In the genomic region with DNA sequence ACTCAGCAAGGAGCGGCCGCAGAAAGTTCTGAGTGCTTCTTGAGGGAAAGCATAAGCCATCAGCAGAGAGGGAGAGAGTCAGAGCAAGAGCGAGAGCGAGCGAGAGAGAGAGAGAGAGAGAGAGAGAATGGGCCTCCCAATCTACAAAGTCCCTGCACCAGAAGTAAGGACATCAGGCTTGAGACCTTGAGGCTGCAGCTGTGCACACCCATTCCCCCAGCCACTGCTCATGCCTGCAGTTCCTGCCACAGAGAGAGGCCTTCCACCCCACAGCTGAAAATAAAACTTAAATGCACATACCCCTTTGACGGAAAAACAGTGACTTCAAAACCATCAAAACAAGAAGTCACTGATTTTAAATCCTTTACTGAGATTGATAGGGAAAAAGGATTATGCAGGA, we compare ENCODE assay signal across 11 cellular contexts.
DNase-seq lines count a peak whose midpoint lies in the region; ATAC-seq and TF ChIP-seq lines count a peak whose summit lies in the region.
"Had no signal": no experiment of that assay in that cellular context is flagged by ENCODE, and none has a peak within 500 bp of the region (broad histone marks: within the 10 kb centered on the region; RNA-seq: fewer than 3 reads in every experiment).

No MANE protein-coding gene starts in this region.

- no peak overlapping the region for H3K4me3 ChIP-seq in ACC112 (ENCODE audit: low read depth, low read length)
- H3K4me3 ChIP-seq in SJCRH30, result no peak overlapping the region
- H3K4me3 ChIP-seq in prostate gland, result no peak overlapping the region

- H3K27ac ChIP-seq in ACC112 (ENCODE audit: low read depth, low read length) (peak overlapping the region; percentile 91; the same call in 1 of the 2 replicates), SJCRH30 (peak overlapping the region; percentile 69; the same call in 1 of the 2 replicates), prostate gland (peak overlapping the region; percentile 36 to 41)

- H3K4me3 Mint-ChIP-seq in glutamatergic neuron (ENCODE audit: unreplicated experiment), result peak overlapping the region; percentile 34
- H3K4me3 Mint-ChIP-seq: activated CD4-positive, alpha-beta T cell treated with anti-CD3 and anti-CD28 coated beads for 36 hours had no signal

- H3K79me2 ChIP-seq in ACC112 (ENCODE audit: control insufficient read depth, insufficient read depth, low read length, unreplicated experiment), result no peaks in the 10 kb centered on the region

- H3K36me3 Mint-ChIP-seq in glutamatergic neuron (ENCODE audit: unreplicated experiment), result peaks cover 10% of the 10 kb centered on the region

- peak; percentile 25 to 48 for DNase-seq in SJCRH30
- peak; percentile 15 for DNase-seq in glutamatergic neuron
- DNase-seq in prostate gland (ENCODE audit: low spot score), result no peak
- no peak for DNase-seq in occipital lobe (lab: John Stamatoyannopoulos, UW)
- no peak for DNase-seq in midbrain (lab: John Stamatoyannopoulos, UW)
- DNase-seq: activated CD4-positive, alpha-beta T cell treated with anti-CD3 and anti-CD28 coated beads for 36 hours; stimulated activated CD4-positive, alpha-beta T cell treated with anti-CD3 and anti-CD28 coated beads, Interleukin-2, amount 100 ng/mL, for 48 hours had no signal

- H2AFZ ChIP-seq in ACC112 (ENCODE audit: low read length, unreplicated experiment), result no peak overlapping the region

- H3K36me3 ChIP-seq in ACC112 (ENCODE audit: insufficient read depth, low read length) (no peaks in the 10 kb centered on the region), SJCRH30 (no peaks in the 10 kb centered on the region), prostate gland (no peaks in the 10 kb centered on the region)

- TF ChIP-seq POLR2A in prostate gland (IDR thresholded peaks at IDR 0.05), result no peak

- H3K4me1 ChIP-seq in ACC112 (ENCODE audit: control insufficient read depth, insufficient read depth, low read length, unreplicated experiment), result peaks cover 51% of the 10 kb centered on the region
- peaks cover 62% of the 10 kb centered on the region for H3K4me1 ChIP-seq in SJCRH30
- H3K4me1 ChIP-seq in prostate gland (replicated peaks), result peaks cover 12% of the 10 kb centered on the region

- H3K27me3 ChIP-seq in ACC112 (ENCODE audit: insufficient read depth, low read length), result no peaks in the 10 kb centered on the region
- no peaks in the 10 kb centered on the region for H3K27me3 ChIP-seq in SJCRH30
- no peaks in the 10 kb centered on the region for H3K27me3 ChIP-seq in prostate gland (replicated peaks; ENCODE audit: insufficient read depth)

- ATAC-seq in GM18511 (IDR thresholded peaks at IDR 0.05; ENCODE audit: unreplicated experiment) (no peak), HG03354 (IDR thresholded peaks at IDR 0.05; ENCODE audit: poor library complexity, severe bottlenecking, unreplicated experiment) (no peak)

- 91% methylated on average over 6 of the region's 6 CpGs for WGBS in prostate gland

- H3K9me3 Mint-ChIP-seq in glutamatergic neuron (ENCODE audit: unreplicated experiment), result peaks cover 11% of the 10 kb centered on the region
- H3K9me3 Mint-ChIP-seq: neural crest cell had no signal

- TF ChIP-seq CTCF in glutamatergic neuron (IDR thresholded peaks at IDR 0.05; ENCODE audit: partially characterized antibody, unreplicated experiment) (no peak), prostate gland (IDR thresholded peaks at IDR 0.05) (no peak)

- intact Hi-C loops in prostate gland (cut with DNase I), result loop anchor here (5.0 to 10.0 kb wide), 2 partner anchors 73 to 190 kb away; partner anchors contain the start of gene UBL3

- H3K4me1 Mint-ChIP-seq in glutamatergic neuron (ENCODE audit: low read depth, unreplicated experiment), result peaks cover 6% of the 10 kb centered on the region

- peak overlapping the region; percentile 39 for H3K27ac Mint-ChIP-seq in glutamatergic neuron (ENCODE audit: unreplicated experiment)
- H3K27ac Mint-ChIP-seq: activated CD4-positive, alpha-beta T cell treated with anti-CD3 and anti-CD28 coated beads for 36 hours had no signal

- H3K9me3 ChIP-seq in SJCRH30 (replicated peaks), result no peaks in the 10 kb centered on the region
- H3K9me3 ChIP-seq in prostate gland, result no peaks in the 10 kb centered on the region

- H3K27me3 Mint-ChIP-seq in glutamatergic neuron (ENCODE audit: unreplicated experiment), result peaks cover 1% of the 10 kb centered on the region
- H3K27me3 Mint-ChIP-seq: activated CD4-positive, alpha-beta T cell treated with anti-CD3 and anti-CD28 coated beads for 36 hours had no signal

Comparison
In these comparisons a context has a peak if more than half of its experiments do, and no peak if none do; other contexts are left out.
1. H3K27ac ChIP-seq: peak in every context shown above with its lines; median percentile 91 in ACC112; 69 in SJCRH30; 38 in prostate gland.
2. DNase-seq: peak in SJCRH30 (2 of 2) and glutamatergic neuron (single experiment); none in prostate gland (single experiment), occipital lobe (single experiment) and midbrain (single experiment).